Comparison of ENCODE assay signal across 8 cellular contexts in the genomic region with DNA sequence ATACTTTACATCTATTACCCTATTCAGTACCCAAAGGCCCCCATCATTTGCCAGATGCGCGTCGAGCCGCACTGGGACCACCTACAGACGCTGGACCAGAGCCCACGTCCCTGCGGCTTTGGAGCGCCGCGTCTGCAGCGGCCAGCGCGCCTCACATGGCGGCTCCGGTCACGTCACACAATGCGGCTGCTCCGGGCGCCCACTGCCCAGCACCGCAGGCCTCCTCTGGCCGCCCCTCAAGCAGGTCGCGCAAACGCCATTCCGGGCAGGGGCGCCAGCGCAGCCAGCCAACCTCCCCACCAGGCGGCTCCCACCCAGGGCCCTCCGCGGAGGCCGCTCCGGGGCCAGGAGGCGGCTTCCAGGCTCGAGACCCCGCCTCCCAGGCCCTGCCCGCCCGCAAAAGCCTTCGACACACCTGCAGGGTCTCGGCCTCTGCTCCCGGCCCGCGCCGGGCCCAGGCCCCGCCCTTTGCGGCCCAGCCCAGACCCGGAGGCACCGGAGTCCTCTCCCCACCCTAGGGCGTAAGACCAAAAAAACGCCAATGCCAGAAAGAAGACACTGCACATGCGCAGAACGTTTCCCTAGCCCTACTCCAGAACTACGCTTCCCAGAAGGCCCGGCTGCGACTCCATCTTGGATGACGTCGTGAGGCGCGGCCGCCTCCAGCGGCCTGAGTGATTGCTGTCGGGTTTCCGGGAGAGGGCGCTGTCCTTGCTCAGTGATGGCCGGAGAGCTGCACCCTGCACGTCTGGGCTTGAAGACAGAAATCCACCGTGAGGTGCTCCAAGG. TPM values are rescaled to one million over a fixed set of nuclear protein-coding genes. Genes with fewer than 3 reads are reported as not detected.
DNase-seq lines count a peak whose midpoint lies in the region; ATAC-seq, FAIRE-seq and TF ChIP-seq lines count a peak whose summit lies in the region.

A gene (minus strand): TSS at position 557 of the 789 bp plus-strand sequence. CDS start 4,925 bp downstream, outside the sequence.

- WGBS in small intestine, 3 donors: 0% methylated on average over 63 to 66 of the region's 66 CpGs

- H3K9me3 ChIP-seq in AG04450 (ENCODE audit: control insufficient read depth, insufficient read depth, low read length): no peaks in the 10 kb centered on the region
- no peaks in the 10 kb centered on the region for H3K9me3 ChIP-seq in WERI-Rb-1 (ENCODE audit: severe bottlenecking)
- H3K9me3 ChIP-seq in small intestine (ENCODE audit: control insufficient read depth, low read depth): no peaks in the 10 kb centered on the region

- POLR2A ChIA-PET in AG04450 (lab: Yijun Ruan, JAX): interaction anchor here (0.6 to 1.0 kb wide), 4 partner anchors 119 to 427 kb away, joined by 3 to 7 read pairs (median 4); no protein-coding TSS in a partner anchor

- peak within 1 kb of the TSS; percentile 83 for H3K4me3 ChIP-seq in AG04450 (ENCODE audit: low read depth, low read length)
- peak within 1 kb of the TSS; percentile 64 for H3K4me3 ChIP-seq in WERI-Rb-1 (ENCODE audit: low read depth, low read length)
- H3K4me3 ChIP-seq in bronchial epithelial cell (ENCODE audit: low read depth, low read length): peak within 1 kb of the TSS; percentile 94
- H3K4me3 ChIP-seq in small intestine (ENCODE audit: low read depth in 1 of 2, low read length in 2 of 2): peak within 1 kb of the TSS; percentile 52 to 90

- ATAC-seq in GM18870 (IDR thresholded peaks at IDR 0.05; ENCODE audit: unreplicated experiment): peak; percentile 93
- ATAC-seq in HG03135 (IDR thresholded peaks at IDR 0.05; ENCODE audit: unreplicated experiment): peak; percentile 96

- H3K27me3 ChIP-seq in AG04450 (ENCODE audit: control insufficient read depth, insufficient read depth, low read length): no peaks in the 10 kb centered on the region
- H3K27me3 ChIP-seq in WERI-Rb-1 (ENCODE audit: insufficient read depth, low read depth, severe bottlenecking): no peaks in the 10 kb centered on the region
- H3K27me3 ChIP-seq in bronchial epithelial cell (ENCODE audit: control insufficient read depth, insufficient read depth, low read length): no peaks in the 10 kb centered on the region
- no peaks in the 10 kb centered on the region for H3K27me3 ChIP-seq in small intestine (ENCODE audit: control insufficient read depth in 2 of 2, insufficient read depth in 2 of 2, low read length in 2 of 2)

- CTCF ChIA-PET in AG04450 (lab: Charles Lee): interaction anchor here (0.6 to 3.9 kb wide), 54 partner anchors 9 to 1249 kb away, joined by 3 to 53 read pairs (median 5); a partner anchor contains a TSS

- peak; percentile 97 for DNase-seq in AG04450 (ENCODE audit: low read depth, low spot score)
- DNase-seq in NCI-H2196 (lab: John Stamatoyannopoulos, UW; ENCODE audit: unreplicated experiment): peak; percentile 89
- peak; percentile 99 for DNase-seq in WERI-Rb-1
- DNase-seq in bronchial epithelial cell (ENCODE audit: low read depth): peak; percentile 95
- peak; percentile 95 for DNase-seq in iPS-NIHi11 (ENCODE audit: low spot score)
- peak; percentile 100 for DNase-seq in small intestine

- H3K27ac ChIP-seq in AG04450 (ENCODE audit: low read depth, low read length): peak within 1 kb of the TSS; percentile 48
- peak within 1 kb of the TSS; percentile 93 for H3K27ac ChIP-seq in WERI-Rb-1
- H3K27ac ChIP-seq in small intestine (ENCODE audit: low read depth in 1 of 2, low read length in 1 of 2): peak within 1 kb of the TSS; percentile 96 to 98

- H3K36me3 ChIP-seq in WERI-Rb-1 (no peaks in the 10 kb centered on the region), bronchial epithelial cell (ENCODE audit: control insufficient read depth, insufficient read depth, low read length) (no peaks in the 10 kb centered on the region), small intestine (ENCODE audit: control insufficient read depth in 2 of 2, insufficient read depth in 2 of 2, low read length in 2 of 2) (no peaks in the 10 kb centered on the region)

- H3K4me1 ChIP-seq in small intestine (ENCODE audit: control insufficient read depth in 2 of 2, insufficient read depth in 1 of 2, low read depth in 1 of 2, low read length in 1 of 2): no peaks in the 10 kb centered on the region

- FAIRE-seq in bronchial epithelial cell (lab: Jason Lieb, UNC) (no peak), small intestine (lab: Jason Lieb, UNC) (peak; percentile 73)

- TF ChIP-seq CTCF in AG04450 (IDR thresholded peaks at IDR 0.05; ENCODE audit: low read depth, low read length): peak; percentile 94
- peak; percentile 95 for TF ChIP-seq CTCF in WERI-Rb-1 (IDR thresholded peaks at IDR 0.05; ENCODE audit: low read depth, low read length)
- TF ChIP-seq CTCF in bronchial epithelial cell (IDR thresholded peaks at IDR 0.05; ENCODE audit: insufficient read depth, low read length, severe bottlenecking): peak; percentile 99

RNA-seq across cellular contexts. Expression of the gene that starts here (rescaled TPM):
- 8.2 and 10.9 TPM in 2 replicates for polyA plus RNA-seq in AG04450 (2011; rRNA removed)
- 2.6 and 5.1 TPM in 2 replicates for polyA minus RNA-seq in AG04450 (2011; rRNA and poly(A)+ RNA removed)
- total RNA-seq in bronchial epithelial cell: 5.8 and 7.2 TPM in 2 replicates
- polyA plus RNA-seq in small intestine: 1 to 10 TPM; 1.1 to 3.9 (median 1.4) TPM

Comparison
In these comparisons a context has a peak if more than half of its experiments do, and no peak if none do; other contexts are left out.
1. Peak in every context shown above with its lines: DNase-seq, ATAC-seq, H3K4me3 ChIP-seq and H3K27ac ChIP-seq.